ENCODE assay signal across 9 cellular contexts in the genomic region with DNA sequence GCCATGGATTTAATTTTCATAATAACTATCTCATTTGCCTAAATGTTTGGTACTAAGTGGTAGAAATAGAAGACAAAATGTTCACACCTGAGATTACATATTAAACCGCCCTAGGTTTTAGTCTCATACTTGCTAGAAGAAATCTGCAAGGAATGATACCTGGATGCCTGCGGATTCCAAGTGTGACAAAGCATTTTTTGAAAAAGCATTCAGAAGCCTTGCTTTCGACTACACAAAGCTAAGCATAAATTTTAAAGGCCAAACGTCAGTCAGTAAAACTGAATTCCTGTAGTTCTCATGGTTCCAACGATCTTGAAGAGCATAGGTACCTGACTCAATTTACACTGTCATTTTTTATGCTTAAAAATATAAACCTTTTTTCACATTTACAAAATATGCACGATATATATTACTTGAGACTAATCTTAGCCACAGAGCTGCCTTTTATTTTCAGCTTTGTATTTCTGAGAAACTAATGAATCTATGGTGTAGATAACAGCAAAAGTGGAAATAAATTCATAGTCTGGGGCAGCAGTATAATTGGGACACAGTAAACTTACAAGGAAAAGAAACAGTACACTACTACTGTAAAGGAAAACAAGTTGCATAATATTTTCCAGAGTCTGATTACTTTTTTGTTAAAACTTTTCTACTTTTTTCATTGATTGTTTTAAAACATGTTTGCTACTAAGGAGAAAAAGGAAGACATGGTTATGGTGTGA. TPM values are rescaled to one million over a fixed set of nuclear protein-coding genes. Genes with fewer than 3 reads are reported as not detected.
DNase-seq lines count a peak whose midpoint lies in the region; ATAC-seq, FAIRE-seq and TF ChIP-seq lines count a peak whose summit lies in the region.
"Had no signal": no experiment of that assay in that cellular context is flagged by ENCODE, and none has a peak within 500 bp of the region (broad histone marks: within the 10 kb centered on the region; RNA-seq: fewer than 3 reads in every experiment).

No MANE protein-coding gene starts in this region.

- H3K36me3 ChIP-seq in HUES6 (ENCODE audit: control insufficient read depth, insufficient read depth, low read length): no peaks in the 10 kb centered on the region
- H3K36me3 ChIP-seq in adipocyte (ENCODE audit: control insufficient read depth, insufficient read depth, low read length, severe bottlenecking): no peaks in the 10 kb centered on the region
- H3K36me3 ChIP-seq: sigmoid colon had no signal

- H3K4me3 Mint-ChIP-seq in naive thymus-derived CD8-positive, alpha-beta T cell: peak overlapping the region; percentile 82 to 99 (median 92)

- no peak for TF ChIP-seq CTCF in A549 (IDR thresholded peaks at IDR 0.05)

- H3K4me1 Mint-ChIP-seq in naive thymus-derived CD8-positive, alpha-beta T cell: peaks cover 9 to 38% (median 29%) of the 10 kb centered on the region in 4 donors

- WGBS in A549 (ENCODE audit: missing lambda C conversion rate): 60% methylated on average over 6 of the region's 6 CpGs

- TF ChIP-seq POLR2A in A549 (IDR thresholded peaks at IDR 0.05; ENCODE audit: low read length): no peak

- 0 out of 3 replicates have a peak, but pooled peaks cover 3% of the 10 kb centered on the region for H3K4me1 ChIP-seq in A549
- peaks cover 6% of the 10 kb centered on the region; the same call in 1 of the 2 replicates for H3K4me1 ChIP-seq in HUES6 (ENCODE audit: control insufficient read depth, insufficient read depth, low read length)
- H3K4me1 ChIP-seq in adipocyte (ENCODE audit: control insufficient read depth, insufficient read depth, low read length): peaks cover 4% of the 10 kb centered on the region

- H3K36me3 Mint-ChIP-seq in naive thymus-derived CD8-positive, alpha-beta T cell: no peaks in the 10 kb centered on the region

- H3K4me2 ChIP-seq in A549: peak overlapping the region; percentile 93

- H3K9ac ChIP-seq in HUES6 (ENCODE audit: low read length) (no peak overlapping the region), adipocyte (ENCODE audit: low read length) (peak overlapping the region; percentile 85)

- H3K9me3 Mint-ChIP-seq in naive thymus-derived CD8-positive, alpha-beta T cell: no peaks in the 10 kb centered on the region

- H3K27me3 Mint-ChIP-seq in naive thymus-derived CD8-positive, alpha-beta T cell: no peaks in the 10 kb centered on the region

- POLR2A ChIA-PET in A549 (lab: Yijun Ruan, JAX): no interaction called here
- POLR2A ChIA-PET in naive thymus-derived CD8-positive, alpha-beta T cell (lab: Charles Lee): interaction anchor here (0.6 to 1.8 kb wide), 11 partner anchors 8 to 884 kb away, joined by 3 to 10 read pairs (median 3); a partner anchor contains a TSS

- CTCF ChIA-PET in A549 (lab: Yijun Ruan, JAX): no interaction called here

- no peak for FAIRE-seq in A549 (lab: Jason Lieb, UNC)

- H3K4me3 ChIP-seq in A549: peak overlapping the region; percentile 43; the same call in 2 of the 3 replicates
- peak overlapping the region; percentile 66; the same call in 1 of the 2 replicates for H3K4me3 ChIP-seq in HUES6 (ENCODE audit: low read depth, low read length)
- H3K4me3 ChIP-seq in adipocyte (ENCODE audit: low read length): peak overlapping the region; percentile 97

- peaks cover 18% of the 10 kb centered on the region for H3K27me3 ChIP-seq in HUES6 (ENCODE audit: control insufficient read depth, insufficient read depth, low read length)
- no peaks in the 10 kb centered on the region for H3K27me3 ChIP-seq in adipocyte (replicated peaks; ENCODE audit: control insufficient read depth, insufficient read depth, low read length)
- H3K27me3 ChIP-seq: sigmoid colon had no signal

- no peak for TF ChIP-seq RAD21 in A549 (conservative IDR thresholded peaks at IDR 0.05 in 1 of 2, IDR thresholded peaks at IDR 0.05 in 1 of 2)

- no peaks in the 10 kb centered on the region for H3K9me3 ChIP-seq in A549
- no peaks in the 10 kb centered on the region for H3K9me3 ChIP-seq in HUES6 (ENCODE audit: control insufficient read depth, insufficient read depth, low read depth, low read length)
- H3K9me3 ChIP-seq in adipocyte (ENCODE audit: control insufficient read depth, low read length): no peaks in the 10 kb centered on the region
- H3K9me3 ChIP-seq: sigmoid colon had no signal

- no peak overlapping the region for H3K27ac ChIP-seq in A549
- H3K27ac ChIP-seq in HUES6 (ENCODE audit: low read depth, low read length): no peak overlapping the region

- peak overlapping the region; percentile 86 to 98 (median 94) for H3K27ac Mint-ChIP-seq in naive thymus-derived CD8-positive, alpha-beta T cell

- DNase-seq in A549 (ENCODE audit: low read depth in 1 of 2, low spot score in 1 of 2): no peak
- no peak for DNase-seq in adipocyte (ENCODE audit: low read depth)
- DNase-seq in naive thymus-derived CD8-positive, alpha-beta T cell: no peak
- DNase-seq in activated CD8-positive, alpha-beta memory T cell treated with anti-CD3 and anti-CD28 coated beads, Interleukin-2, amount 50 U/mL, for 48 hours: no peak
- no peak for DNase-seq in retina
- no peak for DNase-seq in NCI-H446 treated with DMSO at 0.1 percent for 48 hours (lab: John Stamatoyannopoulos, UW)
- DNase-seq: sigmoid colon had no signal

- no peak for ATAC-seq in A549
- no peak for ATAC-seq in naive thymus-derived CD8-positive, alpha-beta T cell
- no peak for ATAC-seq in HG02870 (IDR thresholded peaks at IDR 0.05; ENCODE audit: unreplicated experiment)

- TF ChIP-seq EP300 in A549 (IDR thresholded peaks at IDR 0.05): no peak

TF ChIP-seq in A549, 52 proteins besides CTCF, POLR2A, EP300 and RAD21:
- TF ChIP-seq MYC (IDR thresholded peaks at IDR 0.05; ENCODE audit: borderline replicate concordance, low read length) (no peak), FOXS1 (CRISPR knock-in tag; IDR thresholded peaks at IDR 0.05) (no peak), PHF8 (IDR thresholded peaks at IDR 0.05; ENCODE audit: borderline replicate concordance, low read depth) (no peak), SMC3 (IDR thresholded peaks at IDR 0.05) (no peak), HOXB5 (CRISPR knock-in tag; IDR thresholded peaks at IDR 0.05) (no peak), RNF2 (IDR thresholded peaks at IDR 0.05; ENCODE audit: borderline replicate concordance, low read depth) (no peak), POLR2AphosphoS2 (conservative IDR thresholded peaks at IDR 0.05; ENCODE audit: low read length) (no peak), NFE2L2 (conservative IDR thresholded peaks at IDR 0.05; ENCODE audit: low read length) (no peak), TFCP2L1 (CRISPR knock-in tag; IDR thresholded peaks at IDR 0.05) (no peak)
- TF ChIP-seq, protein P1, sequence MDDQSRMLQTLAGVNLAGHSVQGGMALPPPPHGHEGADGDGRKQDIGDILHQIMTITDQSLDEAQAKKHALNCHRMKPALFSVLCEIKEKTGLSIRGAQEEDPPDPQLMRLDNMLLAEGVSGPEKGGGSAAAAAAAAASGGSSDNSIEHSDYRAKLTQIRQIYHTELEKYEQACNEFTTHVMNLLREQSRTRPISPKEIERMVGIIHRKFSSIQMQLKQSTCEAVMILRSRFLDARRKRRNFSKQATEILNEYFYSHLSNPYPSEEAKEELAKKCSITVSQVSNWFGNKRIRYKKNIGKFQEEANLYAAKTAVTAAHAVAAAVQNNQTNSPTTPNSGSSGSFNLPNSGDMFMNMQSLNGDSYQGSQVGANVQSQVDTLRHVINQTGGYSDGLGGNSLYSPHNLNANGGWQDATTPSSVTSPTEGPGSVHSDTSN (IDR thresholded peaks at IDR 0.05): no peak

RNA-seq across cellular contexts. Expression of a gene that starts 1.2 kb away (rescaled TPM):
- polyA plus RNA-seq in A549 (2011; rRNA removed) (0.19 and 0.26 TPM in 2 replicates), A549 (2017; fragmentation: RNase III; extraction: RNeasy Plus Mini Kit Qiagen cat#74134 plus additional on column Dnase treatment) (0.04 to 0.06 TPM in 2 of 3 replicates, not detected in the other)
- polyA plus RNA-seq in A549 (2012; cell fraction: cytosol; rRNA removed): 0.03 and 0.09 TPM in 2 replicates
- polyA plus RNA-seq in A549 (2012; cell fraction: nucleus; rRNA removed): 0.02 and 0.07 TPM in 2 replicates
- polyA minus RNA-seq in A549 (2011; rRNA and poly(A)+ RNA removed): 0.17 TPM in 1 of 2 replicates, not detected in the other
- under 1 TPM; 0.52 to 0.62 TPM for total RNA-seq in naive thymus-derived CD8-positive, alpha-beta T cell
- polyA plus RNA-seq in naive thymus-derived CD8-positive, alpha-beta T cell: under 1 TPM in 2 of 3 donors, not detected in 1; 0.22 to 0.23 TPM
- total RNA-seq: sigmoid colon had no signal
- polyA plus RNA-seq: sigmoid colon had no signal

RNA-seq across cellular contexts. Expression of a gene that starts 28.5 kb away (rescaled TPM):
- polyA plus RNA-seq in A549 (2011; rRNA removed) (0.19 and 0.34 TPM in 2 replicates), A549 (2017; fragmentation: RNase III; extraction: RNeasy Plus Mini Kit Qiagen cat#74134 plus additional on column Dnase treatment) (0.07 to 0.09 TPM in 2 of 3 replicates, not detected in the other)
- polyA plus RNA-seq in A549 (2012; cell fraction: cytosol; rRNA removed): 0.04 and 0.08 TPM in 2 replicates
- 0.02 and 0.05 TPM in 2 replicates for polyA plus RNA-seq in A549 (2012; cell fraction: nucleus; rRNA removed)
- polyA minus RNA-seq in A549 (2011; rRNA and poly(A)+ RNA removed): 0.08 and 0.10 TPM in 2 replicates
- 100 to 1,000 TPM; 391 to 409 TPM for total RNA-seq in naive thymus-derived CD8-positive, alpha-beta T cell
- polyA plus RNA-seq in naive thymus-derived CD8-positive, alpha-beta T cell: 1,000 to 10,000 TPM in 1 of 3 donors, 100 to 1,000 TPM in 2; 834 to 1,034 (median 852) TPM

Comparison
In these comparisons a context has a peak if more than half of its experiments do, and no peak if none do; other contexts are left out.
1. H3K4me3 ChIP-seq: peak in every context shown above with its lines; median percentile 97 in adipocyte; 66 in HUES6; 43 in A549.
2. RNA of a gene that starts 28.5 kb away (polyA plus RNA-seq): 834 to 1,034 TPM in naive thymus-derived CD8-positive, alpha-beta T cell; 0.02 to 0.34 TPM in A549; every median in the first group is over 100 times any median in the second.